Comparison of ENCODE assay signal across 28 cellular contexts in genomic region chr13:42591602-42592001, GRCh38. TPM values are rescaled to one million over a fixed set of nuclear protein-coding genes. Genes with fewer than 3 reads are reported as not detected.
"Had no signal": no experiment of that assay in that cellular context is flagged by ENCODE, and none has a peak within 500 bp of the region (broad histone marks: within the 10 kb centered on the region; RNA-seq: fewer than 3 reads in every experiment).

No MANE protein-coding gene starts in this region.

- H3K36me3 Mint-ChIP-seq: activated CD8-positive, alpha-beta memory T cell treated with anti-CD3 and anti-CD28 coated beads, Interleukin-2, amount 10 ng/mL, durations not matched to agents 7 days and 5 days had no signal

- H3K4me1 Mint-ChIP-seq: activated CD4-positive, alpha-beta T cell treated with anti-CD3 and anti-CD28 coated beads, Interleukin-2, amount 10 ng/mL, durations not matched to agents 24 days and 14 days; activated CD8-positive, alpha-beta memory T cell treated with anti-CD3 and anti-CD28 coated beads, Interleukin-2, amount 10 ng/mL, durations not matched to agents 7 days and 5 days had no signal

- H3K4me3 Mint-ChIP-seq: activated CD4-positive, alpha-beta T cell treated with anti-CD3 and anti-CD28 coated beads, Interleukin-2, amount 10 ng/mL, durations not matched to agents 24 days and 14 days; activated CD8-positive, alpha-beta memory T cell treated with anti-CD3 and anti-CD28 coated beads, Interleukin-2, amount 10 ng/mL, durations not matched to agents 7 days and 5 days; activated naive CD8-positive, alpha-beta T cell; activated T-cell treated with anti-CD3 and anti-CD28 coated beads, Interleukin-2, amount 50 U/mL, for 24 hours; activated T-helper 1 cell treated with anti-CD3 and anti-CD28 coated beads, Interleukin-12 subunit alpha, Interleukin-12 subunit beta, Interleukin-2, Interleukin-4 antibody, amounts not matched to agents 30 ng/mL and 10 ng/mL and 1 ng/mL, durations not matched to agents 14 hours and 24 hours and 36 hours had no signal

- H3K4me1 ChIP-seq: Peyer's patch had no signal

- DNase-seq: activated CD4-positive, alpha-beta T cell treated with anti-CD3 and anti-CD28 coated beads for 1 hour; activated CD4-positive, alpha-beta T cell treated with anti-CD3 and anti-CD28 coated beads, Interleukin-2, amount 10 ng/mL, durations not matched to agents 24 days and 14 days; activated CD4-positive, alpha-beta T cell treated with anti-CD3 and anti-CD28 coated beads, Interleukin-2, amount 50 U/mL, for 48 hours; activated CD8-positive, alpha-beta memory T cell treated with anti-CD3 and anti-CD28 coated beads, Interleukin-2, amount 10 ng/mL, durations not matched to agents 7 days and 5 days; activated effector memory CD4-positive, alpha-beta T cell treated with Interleukin-2 at 50 U/mL for 16 hours; activated naive CD4-positive, alpha-beta T cell; activated T-cell treated with anti-CD3 and anti-CD28 coated beads, Interleukin-2, amount 50 U/mL, for 24 hours; brain microvascular endothelial cell; cerebellar nuclear complex; MM.1S; NCI-H1105; NCI-H1436; NCI-H187; NCI-H2081; NCI-H510A treated with DMSO at 0.1 percent for 48 hours; NCI-H69; NK-92 treated with Interleukin-12 subunit alpha and Interleukin-12 subunit beta, amount 100 ng/mL, for 24 hours; OCI-M1; Peyer's patch; SHP77; SW 1271 had no signal

- H3K9me3 Mint-ChIP-seq: activated CD4-positive, alpha-beta T cell treated with anti-CD3 and anti-CD28 coated beads, Interleukin-2, amount 10 ng/mL, durations not matched to agents 24 days and 14 days; activated T-cell treated with anti-CD3 and anti-CD28 coated beads, Interleukin-2, amount 50 U/mL, for 24 hours; activated T-helper 1 cell treated with anti-CD3 and anti-CD28 coated beads, Interleukin-12 subunit alpha, Interleukin-12 subunit beta, Interleukin-2, Interleukin-4 antibody, amounts not matched to agents 30 ng/mL and 10 ng/mL and 1 ng/mL, durations not matched to agents 14 hours and 24 hours and 36 hours had no signal

- H3K9me3 ChIP-seq: Peyer's patch, SJSA1 had no signal

- H3K27me3 Mint-ChIP-seq: activated naive CD8-positive, alpha-beta T cell; activated T-cell treated with anti-CD3 and anti-CD28 coated beads, Interleukin-2, amount 50 U/mL, for 24 hours had no signal

- H3K4me3 ChIP-seq: Peyer's patch, SJSA1 had no signal

- H3K27me3 ChIP-seq: brain microvascular endothelial cell, Peyer's patch, SJSA1 had no signal

- H3K36me3 ChIP-seq: brain microvascular endothelial cell, Peyer's patch, SJSA1 had no signal

- H3K27ac ChIP-seq: brain microvascular endothelial cell, Peyer's patch, RWPE1, SJSA1 had no signal

- H3K27ac Mint-ChIP-seq: activated CD4-positive, alpha-beta T cell treated with anti-CD3 and anti-CD28 coated beads, Interleukin-2, amount 10 ng/mL, durations not matched to agents 24 days and 14 days; activated CD8-positive, alpha-beta memory T cell treated with anti-CD3 and anti-CD28 coated beads, Interleukin-2, amount 10 ng/mL, durations not matched to agents 7 days and 5 days; activated naive CD8-positive, alpha-beta T cell; activated T-cell treated with anti-CD3 and anti-CD28 coated beads, Interleukin-2, amount 50 U/mL, for 24 hours; activated T-helper 1 cell treated with anti-CD3 and anti-CD28 coated beads, Interleukin-12 subunit alpha, Interleukin-12 subunit beta, Interleukin-2, Interleukin-4 antibody, amounts not matched to agents 30 ng/mL and 10 ng/mL and 1 ng/mL, durations not matched to agents 14 hours and 24 hours and 36 hours had no signal

- ATAC-seq: activated CD8-positive, alpha-beta memory T cell treated with anti-CD3 and anti-CD28 coated beads, Interleukin-2, amount 10 ng/mL, durations not matched to agents 7 days and 5 days; SK-N-SH treated with all-trans-retinoic acid at 6 μM for 48 hours had no signal

RNA-seq across cellular contexts. Expression of gene TNFSF11, which starts 17.6 kb away (rescaled TPM):
- total RNA-seq: cardiac septum; T-helper 1 cell treated with Interleukin-12 subunit alpha and Interleukin-12 subunit beta and Interleukin-4 antibody, amounts not matched to agents 30 ng/mL and 1 ng/mL, for 36 hours had no signal
